In the genomic region with DNA sequence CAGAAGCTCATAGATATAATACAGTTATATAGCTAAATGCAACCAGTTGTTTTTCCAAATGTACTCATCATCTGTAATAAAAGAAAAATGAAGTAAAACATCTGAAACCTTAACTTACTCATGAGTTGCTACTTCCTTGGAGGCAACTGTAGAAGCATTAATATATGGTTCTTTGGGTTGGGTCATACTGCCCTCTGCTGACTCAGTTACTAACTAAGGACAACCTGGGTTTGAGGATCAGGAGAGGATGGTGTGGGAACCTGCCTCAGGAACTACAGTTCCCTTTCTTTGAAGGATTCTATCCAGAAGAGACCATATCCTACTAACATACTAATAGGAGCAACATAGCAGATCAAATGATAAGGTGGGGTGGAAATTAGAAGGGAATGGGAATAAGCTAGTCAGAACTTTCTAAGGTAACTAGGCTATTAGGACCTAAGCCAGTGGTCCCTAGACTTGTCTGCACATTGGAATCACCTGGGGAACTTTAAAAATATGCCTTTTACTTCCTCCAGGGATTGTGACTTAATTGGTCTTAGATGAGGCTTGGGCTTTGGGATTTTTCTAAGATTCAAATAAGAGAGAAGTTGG, we compare ENCODE assay signal across 8 cellular contexts. TPM values are rescaled to one million over a fixed set of nuclear protein-coding genes. Genes with fewer than 3 reads are reported as not detected.
DNase-seq lines count a peak whose midpoint lies in the region; ATAC-seq, FAIRE-seq and TF ChIP-seq lines count a peak whose summit lies in the region.

No MANE protein-coding gene starts in this region.

- H3K27me3 ChIP-seq in Caco-2 (replicated peaks; ENCODE audit: control insufficient read depth, insufficient read depth, low read length) (no peaks in the 10 kb centered on the region), Loucy (ENCODE audit: insufficient read depth, low read length, poor library complexity, severe bottlenecking) (no peaks in the 10 kb centered on the region)

- TF ChIP-seq CTCF in Caco-2 (IDR thresholded peaks at IDR 0.05; ENCODE audit: insufficient read depth in 1 of 2, low read depth in 1 of 2, low read length in 1 of 2, severe bottlenecking in 1 of 2, unreplicated experiment in 1 of 2) = peak; percentile 41 to 73
- TF ChIP-seq CTCF in Loucy (conservative IDR thresholded peaks at IDR 0.05; ENCODE audit: low read length) = peak; percentile 76

- H3K4me1 Mint-ChIP-seq in Caco-2 (ENCODE audit: low read depth, unreplicated experiment) = peaks cover 8% of the 10 kb centered on the region
- H3K4me1 Mint-ChIP-seq in activated CD4-positive, alpha-beta memory T cell treated with anti-CD3 and anti-CD28 coated beads for 36 hours (ENCODE audit: low read depth) = peaks cover 11% of the 10 kb centered on the region

- H3K4me3 ChIP-seq in Caco-2 (ENCODE audit: low read depth, low read length) = no peak overlapping the region
- no peak overlapping the region for H3K4me3 ChIP-seq in Loucy (ENCODE audit: low read length, poor library complexity, severe bottlenecking)

- H3K9me3 Mint-ChIP-seq in Caco-2 (ENCODE audit: unreplicated experiment) = no peaks in the 10 kb centered on the region
- no peaks in the 10 kb centered on the region for H3K9me3 Mint-ChIP-seq in activated CD4-positive, alpha-beta memory T cell treated with anti-CD3 and anti-CD28 coated beads for 36 hours

- intact Hi-C loops in Caco-2 (cut with micrococcal nuclease; ENCODE audit: unreplicated experiment) (loop anchor here (1.0 kb wide), 3 partner anchors 28 to 151 kb away; no protein-coding TSS in a partner anchor), sciatic nerve (cut with DNase I) (no loop called here)
- intact Hi-C loops in activated CD4-positive, alpha-beta memory T cell treated with anti-CD3 and anti-CD28 coated beads for 36 hours (cut with micrococcal nuclease) = loop anchor here (1.0 to 2.0 kb wide), 6 partner anchors 52 to 280 kb away; a partner anchor contains a TSS

- peak; percentile 71 for FAIRE-seq in GM18507 (lab: Jason Lieb, UNC)

- no peaks in the 10 kb centered on the region for H3K79me2 ChIP-seq in Loucy (ENCODE audit: insufficient read depth, low read length)

- H3K27me3 Mint-ChIP-seq in Caco-2 (ENCODE audit: insufficient read depth, unreplicated experiment) = no peaks in the 10 kb centered on the region
- no peaks in the 10 kb centered on the region for H3K27me3 Mint-ChIP-seq in activated CD4-positive, alpha-beta memory T cell treated with anti-CD3 and anti-CD28 coated beads for 36 hours

- no peak overlapping the region for H2AFZ ChIP-seq in Loucy (ENCODE audit: low read length)

- peaks cover 3% of the 10 kb centered on the region for H3K36me3 ChIP-seq in Caco-2 (ENCODE audit: control insufficient read depth, insufficient read depth, low read length)
- H3K36me3 ChIP-seq in Loucy (ENCODE audit: insufficient read depth, low read length) = peaks cover 15% of the 10 kb centered on the region; the same call in 1 of the 2 replicates

- CTCF ChIA-PET in Caco-2 (lab: Charles Lee) = interaction anchor here (0.6 to 0.8 kb wide), 2 partner anchors 9 to 81 kb away, joined by 3 to 4 read pairs; no protein-coding TSS in a partner anchor
- CTCF ChIA-PET in activated CD4-positive, alpha-beta memory T cell treated with anti-CD3 and anti-CD28 coated beads for 36 hours (lab: Charles Lee) = interaction anchor here (1.2 to 5.3 kb wide), 10 partner anchors 20 to 319 kb away, joined by 3 to 32 read pairs (median 5); a partner anchor contains a TSS

- no peak overlapping the region for H3K27ac Mint-ChIP-seq in Caco-2 (ENCODE audit: unreplicated experiment)
- no peak overlapping the region for H3K27ac Mint-ChIP-seq in activated CD4-positive, alpha-beta memory T cell treated with anti-CD3 and anti-CD28 coated beads for 36 hours

- no peak overlapping the region for H3K4me3 Mint-ChIP-seq in Caco-2 (ENCODE audit: unreplicated experiment)
- H3K4me3 Mint-ChIP-seq in activated CD4-positive, alpha-beta memory T cell treated with anti-CD3 and anti-CD28 coated beads for 36 hours = no peak overlapping the region

- BruUV-seq in Caco-2 (replicated peaks; lab: Mats Ljungman, UMichigan) = no TSS peak

- H3K4me1 ChIP-seq in Caco-2 (no peaks in the 10 kb centered on the region), Loucy (ENCODE audit: insufficient read depth, low read length, poor library complexity, severe bottlenecking) (no peaks in the 10 kb centered on the region)

- no peak overlapping the region for H3K9ac ChIP-seq in Loucy (ENCODE audit: low read depth, low read length, poor library complexity, severe bottlenecking)

- POLR2A ChIA-PET in Caco-2 (lab: Charles Lee) = no interaction called here
- POLR2A ChIA-PET in activated CD4-positive, alpha-beta memory T cell treated with anti-CD3 and anti-CD28 coated beads for 36 hours (lab: Charles Lee) = interaction anchor here (0.9 kb wide), 1 partner anchor 52 kb away, joined by 4 read pairs; a partner anchor contains a TSS

- peaks cover 81% of the 10 kb centered on the region for H3K36me3 Mint-ChIP-seq in Caco-2 (ENCODE audit: insufficient read depth, unreplicated experiment)
- peaks cover 24% of the 10 kb centered on the region for H3K36me3 Mint-ChIP-seq in activated CD4-positive, alpha-beta memory T cell treated with anti-CD3 and anti-CD28 coated beads for 36 hours

- H3K4me2 ChIP-seq in Loucy (ENCODE audit: low read depth, low read length, poor library complexity, severe bottlenecking) = no peak overlapping the region

- ATAC-seq in sciatic nerve (peak; percentile 77), GM18502 (IDR thresholded peaks at IDR 0.05; ENCODE audit: poor library complexity, unreplicated experiment) (no peak), HG02798 (IDR thresholded peaks at IDR 0.05; ENCODE audit: poor library complexity, unreplicated experiment) (no peak)

- H4K20me1 ChIP-seq in Loucy (ENCODE audit: insufficient read depth, low read length, poor library complexity, severe bottlenecking) = no peaks in the 10 kb centered on the region

- H3K9me2 ChIP-seq in Loucy (replicated peaks; ENCODE audit: low read depth, low read length) = no peaks in the 10 kb centered on the region

- no peaks in the 10 kb centered on the region for H3F3A ChIP-seq in Loucy (ENCODE audit: low read depth)

- DNase-seq in Caco-2 (peak in 1 of 2 experiments; percentile 65), GM18507 (ENCODE audit: extremely low spot score, insufficient read length, low read depth) (peak; percentile 3), germinal center (ENCODE audit: low spot score) (peak; percentile 8), sciatic nerve (ENCODE audit: low spot score) (no peak)
- peak; percentile 31 for DNase-seq in activated CD4-positive, alpha-beta memory T cell treated with anti-CD3 and anti-CD28 coated beads for 36 hours

- H3K9me3 ChIP-seq in Caco-2 (no peaks in the 10 kb centered on the region), Loucy (ENCODE audit: insufficient read depth, low read depth, low read length) (no peaks in the 10 kb centered on the region)

RNA-seq across cellular contexts. Expression of a gene that starts 20.7 kb away (rescaled TPM):
- total RNA-seq in Caco-2 (2022) (47.6 and 50.2 TPM in 2 replicates), sciatic nerve (32.5 TPM)
- total RNA-seq in activated CD4-positive, alpha-beta memory T cell treated with anti-CD3 and anti-CD28 coated beads for 36 hours = 10 to 100 TPM; 31.3 to 31.5 TPM

RNA-seq across cellular contexts. Expression of a gene that starts 20.8 kb away (rescaled TPM):
- 27.6 and 30.1 TPM in 2 replicates for total RNA-seq in Caco-2 (2022)
- total RNA-seq in activated CD4-positive, alpha-beta memory T cell treated with anti-CD3 and anti-CD28 coated beads for 36 hours = 10 to 100 TPM; 26.0 to 26.6 TPM
- total RNA-seq in sciatic nerve = 23.4 TPM

RNA-seq across cellular contexts. Expression of a gene that starts 51.9 kb away (rescaled TPM):
- total RNA-seq in Caco-2 (2022) (35.5 and 36.0 TPM in 2 replicates), sciatic nerve (4.9 TPM)
- total RNA-seq in activated CD4-positive, alpha-beta memory T cell treated with anti-CD3 and anti-CD28 coated beads for 36 hours = 1 to 10 TPM; 3.0 to 3.3 TPM
